1 cellular context compared by ENCODE assay signal in the genomic region with DNA sequence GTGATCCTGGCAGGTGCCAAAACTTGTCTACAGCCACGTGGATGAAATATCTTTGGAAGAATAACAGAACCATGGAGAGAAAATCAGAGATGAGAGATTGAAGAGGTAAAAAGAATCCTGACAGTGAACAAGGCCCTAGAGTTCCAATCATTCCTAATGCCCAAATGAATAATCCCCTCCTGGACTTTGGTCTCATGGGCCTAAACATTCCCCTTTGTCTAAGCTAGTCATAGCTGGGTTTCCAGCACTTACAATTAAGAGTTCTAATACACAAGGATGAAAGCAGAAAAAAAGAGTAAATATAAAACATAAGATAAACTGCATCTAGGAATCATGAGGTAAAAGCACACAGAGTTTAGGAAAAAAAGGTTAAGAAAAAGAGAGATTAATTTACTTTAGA.
TF ChIP-seq lines count a peak whose summit lies in the region.

No MANE protein-coding gene starts in this region.

TF ChIP-seq in GM23338, 12 proteins besides CTCF, POLR2A, EP300 and RAD21 (continued from another document):
- TF ChIP-seq, protein P1, sequence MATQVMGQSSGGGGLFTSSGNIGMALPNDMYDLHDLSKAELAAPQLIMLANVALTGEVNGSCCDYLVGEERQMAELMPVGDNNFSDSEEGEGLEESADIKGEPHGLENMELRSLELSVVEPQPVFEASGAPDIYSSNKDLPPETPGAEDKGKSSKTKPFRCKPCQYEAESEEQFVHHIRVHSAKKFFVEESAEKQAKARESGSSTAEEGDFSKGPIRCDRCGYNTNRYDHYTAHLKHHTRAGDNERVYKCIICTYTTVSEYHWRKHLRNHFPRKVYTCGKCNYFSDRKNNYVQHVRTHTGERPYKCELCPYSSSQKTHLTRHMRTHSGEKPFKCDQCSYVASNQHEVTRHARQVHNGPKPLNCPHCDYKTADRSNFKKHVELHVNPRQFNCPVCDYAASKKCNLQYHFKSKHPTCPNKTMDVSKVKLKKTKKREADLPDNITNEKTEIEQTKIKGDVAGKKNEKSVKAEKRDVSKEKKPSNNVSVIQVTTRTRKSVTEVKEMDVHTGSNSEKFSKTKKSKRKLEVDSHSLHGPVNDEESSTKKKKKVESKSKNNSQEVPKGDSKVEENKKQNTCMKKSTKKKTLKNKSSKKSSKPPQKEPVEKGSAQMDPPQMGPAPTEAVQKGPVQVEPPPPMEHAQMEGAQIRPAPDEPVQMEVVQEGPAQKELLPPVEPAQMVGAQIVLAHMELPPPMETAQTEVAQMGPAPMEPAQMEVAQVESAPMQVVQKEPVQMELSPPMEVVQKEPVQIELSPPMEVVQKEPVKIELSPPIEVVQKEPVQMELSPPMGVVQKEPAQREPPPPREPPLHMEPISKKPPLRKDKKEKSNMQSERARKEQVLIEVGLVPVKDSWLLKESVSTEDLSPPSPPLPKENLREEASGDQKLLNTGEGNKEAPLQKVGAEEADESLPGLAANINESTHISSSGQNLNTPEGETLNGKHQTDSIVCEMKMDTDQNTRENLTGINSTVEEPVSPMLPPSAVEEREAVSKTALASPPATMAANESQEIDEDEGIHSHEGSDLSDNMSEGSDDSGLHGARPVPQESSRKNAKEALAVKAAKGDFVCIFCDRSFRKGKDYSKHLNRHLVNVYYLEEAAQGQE (IDR thresholded peaks at IDR 0.05; ENCODE audit: unreplicated experiment), result no peak
- no peak for TF ChIP-seq STAT1 (IDR thresholded peaks at IDR 0.05; ENCODE audit: unreplicated experiment)
- TF ChIP-seq, protein P2, sequence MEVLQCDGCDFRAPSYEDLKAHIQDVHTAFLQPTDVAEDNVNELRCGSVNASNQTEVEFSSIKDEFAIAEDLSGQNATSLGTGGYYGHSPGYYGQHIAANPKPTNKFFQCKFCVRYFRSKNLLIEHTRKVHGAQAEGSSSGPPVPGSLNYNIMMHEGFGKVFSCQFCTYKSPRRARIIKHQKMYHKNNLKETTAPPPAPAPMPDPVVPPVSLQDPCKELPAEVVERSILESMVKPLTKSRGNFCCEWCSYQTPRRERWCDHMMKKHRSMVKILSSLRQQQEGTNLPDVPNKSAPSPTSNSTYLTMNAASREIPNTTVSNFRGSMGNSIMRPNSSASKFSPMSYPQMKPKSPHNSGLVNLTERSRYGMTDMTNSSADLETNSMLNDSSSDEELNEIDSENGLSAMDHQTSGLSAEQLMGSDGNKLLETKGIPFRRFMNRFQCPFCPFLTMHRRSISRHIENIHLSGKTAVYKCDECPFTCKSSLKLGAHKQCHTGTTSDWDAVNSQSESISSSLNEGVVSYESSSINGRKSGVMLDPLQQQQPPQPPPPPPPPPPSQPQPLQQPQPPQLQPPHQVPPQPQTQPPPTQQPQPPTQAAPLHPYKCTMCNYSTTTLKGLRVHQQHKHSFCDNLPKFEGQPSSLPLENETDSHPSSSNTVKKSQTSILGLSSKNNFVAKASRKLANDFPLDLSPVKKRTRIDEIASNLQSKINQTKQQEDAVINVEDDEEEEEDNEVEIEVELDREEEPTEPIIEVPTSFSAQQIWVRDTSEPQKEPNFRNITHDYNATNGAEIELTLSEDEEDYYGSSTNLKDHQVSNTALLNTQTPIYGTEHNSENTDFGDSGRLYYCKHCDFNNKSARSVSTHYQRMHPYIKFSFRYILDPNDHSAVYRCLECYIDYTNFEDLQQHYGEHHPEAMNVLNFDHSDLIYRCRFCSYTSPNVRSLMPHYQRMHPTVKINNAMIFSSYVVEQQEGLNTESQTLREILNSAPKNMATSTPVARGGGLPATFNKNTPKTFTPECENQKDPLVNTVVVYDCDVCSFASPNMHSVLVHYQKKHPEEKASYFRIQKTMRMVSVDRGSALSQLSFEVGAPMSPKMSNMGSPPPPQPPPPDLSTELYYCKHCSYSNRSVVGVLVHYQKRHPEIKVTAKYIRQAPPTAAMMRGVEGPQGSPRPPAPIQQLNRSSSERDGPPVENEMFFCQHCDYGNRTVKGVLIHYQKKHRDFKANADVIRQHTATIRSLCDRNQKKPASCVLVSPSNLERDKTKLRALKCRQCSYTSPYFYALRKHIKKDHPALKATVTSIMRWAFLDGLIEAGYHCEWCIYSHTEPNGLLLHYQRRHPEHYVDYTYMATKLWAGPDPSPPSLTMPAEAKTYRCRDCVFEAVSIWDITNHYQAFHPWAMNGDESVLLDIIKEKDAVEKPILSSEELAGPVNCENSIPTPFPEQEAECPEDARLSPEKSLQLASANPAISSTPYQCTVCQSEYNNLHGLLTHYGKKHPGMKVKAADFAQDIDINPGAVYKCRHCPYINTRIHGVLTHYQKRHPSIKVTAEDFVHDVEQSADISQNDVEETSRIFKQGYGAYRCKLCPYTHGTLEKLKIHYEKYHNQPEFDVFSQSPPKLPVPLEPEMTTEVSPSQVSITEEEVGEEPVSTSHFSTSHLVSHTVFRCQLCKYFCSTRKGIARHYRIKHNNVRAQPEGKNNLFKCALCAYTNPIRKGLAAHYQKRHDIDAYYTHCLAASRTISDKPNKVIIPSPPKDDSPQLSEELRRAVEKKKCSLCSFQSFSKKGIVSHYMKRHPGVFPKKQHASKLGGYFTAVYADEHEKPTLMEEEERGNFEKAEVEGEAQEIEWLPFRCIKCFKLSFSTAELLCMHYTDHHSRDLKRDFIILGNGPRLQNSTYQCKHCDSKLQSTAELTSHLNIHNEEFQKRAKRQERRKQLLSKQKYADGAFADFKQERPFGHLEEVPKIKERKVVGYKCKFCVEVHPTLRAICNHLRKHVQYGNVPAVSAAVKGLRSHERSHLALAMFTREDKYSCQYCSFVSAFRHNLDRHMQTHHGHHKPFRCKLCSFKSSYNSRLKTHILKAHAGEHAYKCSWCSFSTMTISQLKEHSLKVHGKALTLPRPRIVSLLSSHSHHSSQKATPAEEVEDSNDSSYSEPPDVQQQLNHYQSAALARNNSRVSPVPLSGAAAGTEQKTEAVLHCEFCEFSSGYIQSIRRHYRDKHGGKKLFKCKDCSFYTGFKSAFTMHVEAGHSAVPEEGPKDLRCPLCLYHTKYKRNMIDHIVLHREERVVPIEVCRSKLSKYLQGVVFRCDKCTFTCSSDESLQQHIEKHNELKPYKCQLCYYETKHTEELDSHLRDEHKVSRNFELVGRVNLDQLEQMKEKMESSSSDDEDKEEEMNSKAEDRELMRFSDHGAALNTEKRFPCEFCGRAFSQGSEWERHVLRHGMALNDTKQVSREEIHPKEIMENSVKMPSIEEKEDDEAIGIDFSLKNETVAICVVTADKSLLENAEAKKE (CRISPR knock-in tag; IDR thresholded peaks at IDR 0.05), result no peak
- no peak for TF ChIP-seq JUNB (IDR thresholded peaks at IDR 0.05; ENCODE audit: unreplicated experiment)
- TF ChIP-seq EZH2 (IDR thresholded peaks at IDR 0.05; ENCODE audit: low read depth, unreplicated experiment), result no peak
- TF ChIP-seq, protein P3, sequence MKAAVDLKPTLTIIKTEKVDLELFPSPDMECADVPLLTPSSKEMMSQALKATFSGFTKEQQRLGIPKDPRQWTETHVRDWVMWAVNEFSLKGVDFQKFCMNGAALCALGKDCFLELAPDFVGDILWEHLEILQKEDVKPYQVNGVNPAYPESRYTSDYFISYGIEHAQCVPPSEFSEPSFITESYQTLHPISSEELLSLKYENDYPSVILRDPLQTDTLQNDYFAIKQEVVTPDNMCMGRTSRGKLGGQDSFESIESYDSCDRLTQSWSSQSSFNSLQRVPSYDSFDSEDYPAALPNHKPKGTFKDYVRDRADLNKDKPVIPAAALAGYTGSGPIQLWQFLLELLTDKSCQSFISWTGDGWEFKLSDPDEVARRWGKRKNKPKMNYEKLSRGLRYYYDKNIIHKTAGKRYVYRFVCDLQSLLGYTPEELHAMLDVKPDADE (IDR thresholded peaks at IDR 0.05), result no peak
- TF ChIP-seq POLR2AphosphoS5 (IDR thresholded peaks at IDR 0.05; ENCODE audit: low read depth), result no peak
- no peak for TF ChIP-seq CREB1 (CRISPR knock-in tag; IDR thresholded peaks at IDR 0.05; ENCODE audit: low read depth)
- TF ChIP-seq ZNF114 (CRISPR knock-in tag; IDR thresholded peaks at IDR 0.05), result no peak
